In genomic region chr17:17191346-17191792, GRCh38 we compare ENCODE assay signal across 10 cellular contexts. TPM values are rescaled to one million over a fixed set of nuclear protein-coding genes. Genes with fewer than 3 reads are reported as not detected.
DNase-seq lines count a peak whose midpoint lies in the region; ATAC-seq and TF ChIP-seq lines count a peak whose summit lies in the region.
"Had no signal": no experiment of that assay in that cellular context is flagged by ENCODE, and none has a peak within 500 bp of the region (broad histone marks: within the 10 kb centered on the region; RNA-seq: fewer than 3 reads in every experiment).

No MANE protein-coding gene starts in this region.

- H3K36me3 Mint-ChIP-seq in activated naive CD8-positive, alpha-beta T cell treated with anti-CD3 and anti-CD28 coated beads, Interleukin-2, amount 50 U/mL, for 24 hours (ENCODE audit: low read depth), result no peaks in the 10 kb centered on the region

- H3K27ac ChIP-seq in HEK293 (ENCODE audit: extremely low read depth, low read depth, low read length), result no peak overlapping the region
- no peak overlapping the region for H3K27ac ChIP-seq in suprapubic skin

- TF ChIP-seq POLR2A in suprapubic skin (IDR thresholded peaks at IDR 0.05), result no peak

- POLR2A ChIA-PET in HEK293 (lab: Yijun Ruan, JAX), result interaction anchor here (0.6 to 1.3 kb wide), 3 partner anchors 8 to 9 kb away, joined by 3 to 4 read pairs (median 3); no protein-coding TSS in a partner anchor

- 69% methylated on average over 11 of the region's 11 CpGs for WGBS in suprapubic skin

- no peaks in the 10 kb centered on the region for H3K27me3 Mint-ChIP-seq in stimulated activated naive CD8-positive, alpha-beta T cell treated with anti-CD3 and anti-CD28 coated beads, Interleukin-15, amount 100 ng/mL, for 72 hours
- H3K27me3 Mint-ChIP-seq in activated naive CD8-positive, alpha-beta T cell treated with anti-CD3 and anti-CD28 coated beads, Interleukin-2, amount 50 U/mL, for 24 hours, result no peaks in the 10 kb centered on the region

- H3K4me3 Mint-ChIP-seq in stimulated activated naive CD8-positive, alpha-beta T cell treated with anti-CD3 and anti-CD28 coated beads, Interleukin-15, amount 100 ng/mL, for 72 hours, result no peak overlapping the region
- H3K4me3 Mint-ChIP-seq in activated naive CD8-positive, alpha-beta T cell treated with anti-CD3 and anti-CD28 coated beads, Interleukin-2, amount 50 U/mL, for 24 hours, result no peak overlapping the region

- H3K9me3 Mint-ChIP-seq in stimulated activated naive CD8-positive, alpha-beta T cell treated with anti-CD3 and anti-CD28 coated beads, Interleukin-15, amount 100 ng/mL, for 72 hours, result no peaks in the 10 kb centered on the region
- H3K9me3 Mint-ChIP-seq in activated naive CD8-positive, alpha-beta T cell treated with anti-CD3 and anti-CD28 coated beads, Interleukin-2, amount 50 U/mL, for 24 hours, result no peaks in the 10 kb centered on the region

- peaks cover 3% of the 10 kb centered on the region; the same call in 1 of the 2 replicates for H3K4me1 ChIP-seq in HEK293 (ENCODE audit: control insufficient read depth, insufficient read depth, low read length)
- H3K4me1 ChIP-seq in suprapubic skin, result peaks cover 33% of the 10 kb centered on the region

- TF ChIP-seq CTCF in HEK293 (tag by site-specific recombination; IDR thresholded peaks at IDR 0.05) (no peak), astrocyte of the cerebellum (IDR thresholded peaks at IDR 0.05; ENCODE audit: low read depth, low read length, missing control alignments) (no peak), suprapubic skin (IDR thresholded peaks at IDR 0.05) (no peak)

- H3K36me3 ChIP-seq in HEK293 (ENCODE audit: control insufficient read depth in 2 of 2, insufficient read depth in 1 of 2, low read length in 2 of 2) (peaks cover 6 to 28% of the 10 kb centered on the region in 2 experiments; a peak in 2 of 3 replicates), suprapubic skin (peaks cover 21% of the 10 kb centered on the region)

- in situ Hi-C loops in astrocyte of the cerebellum (cut with HindIII; ENCODE audit: low sequenced_read_pairs), result no loop called here

- H3K27me3 ChIP-seq in suprapubic skin, result no peaks in the 10 kb centered on the region

- H3K4me1 Mint-ChIP-seq in stimulated activated naive CD8-positive, alpha-beta T cell treated with anti-CD3 and anti-CD28 coated beads, Interleukin-15, amount 100 ng/mL, for 72 hours, result peaks cover 13% of the 10 kb centered on the region
- peaks cover 3% of the 10 kb centered on the region for H3K4me1 Mint-ChIP-seq in activated naive CD8-positive, alpha-beta T cell treated with anti-CD3 and anti-CD28 coated beads, Interleukin-2, amount 50 U/mL, for 24 hours

- no peak overlapping the region for H3K4me3 ChIP-seq in HEK293 (ENCODE audit: low read depth, low read length)
- H3K4me3 ChIP-seq in astrocyte of the cerebellum (ENCODE audit: low read depth, low read length), result no peak overlapping the region
- no peak overlapping the region for H3K4me3 ChIP-seq in suprapubic skin

- peak; percentile 26 for DNase-seq in astrocyte of the cerebellum (ENCODE audit: low read depth)
- peak; percentile 84 for DNase-seq in iris pigment epithelial cell (ENCODE audit: low read depth)
- DNase-seq in stromal cell of bone marrow (ENCODE audit: low read depth), result peak; percentile 37
- no peak for DNase-seq in suprapubic skin (ENCODE audit: low spot score in 2 of 2)
- DNase-seq in mesenteric fat pad (ENCODE audit: low spot score), result no peak
- no peak for DNase-seq in stimulated activated naive CD8-positive, alpha-beta T cell treated with anti-CD3 and anti-CD28 coated beads, Interleukin-15, amount 100 ng/mL, for 72 hours
- DNase-seq in activated naive CD8-positive, alpha-beta T cell treated with anti-CD3 and anti-CD28 coated beads, Interleukin-2, amount 50 U/mL, for 24 hours, result no peak
- DNase-seq: kidney glomerular epithelial cell, NCI-H524 treated with DMSO at 0.1 percent for 48 hours had no signal

- CTCF ChIA-PET in HEK293 (lab: Yijun Ruan, JAX), result interaction anchor here (0.9 to 1.6 kb wide), 3 partner anchors 19 to 199 kb away, joined by 3 to 5 read pairs (median 3); no protein-coding TSS in a partner anchor

- no peak for TF ChIP-seq EP300 in suprapubic skin (IDR thresholded peaks at IDR 0.05)

- no peak for ATAC-seq in stimulated activated naive CD8-positive, alpha-beta T cell treated with anti-CD3 and anti-CD28 coated beads, Interleukin-15, amount 100 ng/mL, for 72 hours
- ATAC-seq in activated naive CD8-positive, alpha-beta T cell treated with anti-CD3 and anti-CD28 coated beads, Interleukin-2, amount 50 U/mL, for 24 hours, result no peak

- H3K27ac Mint-ChIP-seq in stimulated activated naive CD8-positive, alpha-beta T cell treated with anti-CD3 and anti-CD28 coated beads, Interleukin-15, amount 100 ng/mL, for 72 hours, result peak overlapping the region in 1 of 2 donors; percentile 42
- H3K27ac Mint-ChIP-seq in activated naive CD8-positive, alpha-beta T cell treated with anti-CD3 and anti-CD28 coated beads, Interleukin-2, amount 50 U/mL, for 24 hours, result no peak overlapping the region

- H3K9me3 ChIP-seq in HEK293 (ENCODE audit: control insufficient read depth, insufficient read depth, low read depth, low read length) (no peaks in the 10 kb centered on the region), suprapubic skin (no peaks in the 10 kb centered on the region)

TF ChIP-seq in HEK293, 187 proteins besides CTCF, POLR2A, EP300 and RAD21:
- no peak for TF ChIP-seq ZNF433 (tag by site-specific recombination; IDR thresholded peaks at IDR 0.05; ENCODE audit: low read depth)
- 0 out of 2 replicates have a peak, but pooled peaks have one; percentile 26 for TF ChIP-seq KLF9 (tag by site-specific recombination; IDR thresholded peaks at IDR 0.05; ENCODE audit: low read depth)
TF ChIP-seq in HEK293: peak in this region for 1.

RNA-seq across cellular contexts. Expression of gene PLD6, which starts 14.8 kb away (rescaled TPM):
- total RNA-seq in suprapubic skin (1 to 10 TPM; 3.3 to 9.1 (median 5.2) TPM), mesenteric fat pad (12.4 TPM)

RNA-seq across cellular contexts. Expression of gene FLCN, which starts 45.6 kb away (rescaled TPM):
- total RNA-seq in suprapubic skin (100 to 1,000 TPM in 1 of 4 donors, 10 to 100 TPM in 3; 28.4 to 143 (median 49.2) TPM), mesenteric fat pad (40.0 TPM)

Comparison
In these comparisons a context has a peak if more than half of its experiments do, and no peak if none do; other contexts are left out.
1. DNase-seq: peak in astrocyte of the cerebellum (single experiment), iris pigment epithelial cell (single experiment) and stromal cell of bone marrow (single experiment); none in suprapubic skin (0 of 2), mesenteric fat pad (single experiment), stimulated activated naive CD8-positive, alpha-beta T cell treated with anti-CD3 and anti-CD28 coated beads, Interleukin-15, amount 100 ng/mL, for 72 hours (0 of 2) and activated naive CD8-positive, alpha-beta T cell treated with anti-CD3 and anti-CD28 coated beads, Interleukin-2, amount 50 U/mL, for 24 hours (single experiment).